In the genomic region with DNA sequence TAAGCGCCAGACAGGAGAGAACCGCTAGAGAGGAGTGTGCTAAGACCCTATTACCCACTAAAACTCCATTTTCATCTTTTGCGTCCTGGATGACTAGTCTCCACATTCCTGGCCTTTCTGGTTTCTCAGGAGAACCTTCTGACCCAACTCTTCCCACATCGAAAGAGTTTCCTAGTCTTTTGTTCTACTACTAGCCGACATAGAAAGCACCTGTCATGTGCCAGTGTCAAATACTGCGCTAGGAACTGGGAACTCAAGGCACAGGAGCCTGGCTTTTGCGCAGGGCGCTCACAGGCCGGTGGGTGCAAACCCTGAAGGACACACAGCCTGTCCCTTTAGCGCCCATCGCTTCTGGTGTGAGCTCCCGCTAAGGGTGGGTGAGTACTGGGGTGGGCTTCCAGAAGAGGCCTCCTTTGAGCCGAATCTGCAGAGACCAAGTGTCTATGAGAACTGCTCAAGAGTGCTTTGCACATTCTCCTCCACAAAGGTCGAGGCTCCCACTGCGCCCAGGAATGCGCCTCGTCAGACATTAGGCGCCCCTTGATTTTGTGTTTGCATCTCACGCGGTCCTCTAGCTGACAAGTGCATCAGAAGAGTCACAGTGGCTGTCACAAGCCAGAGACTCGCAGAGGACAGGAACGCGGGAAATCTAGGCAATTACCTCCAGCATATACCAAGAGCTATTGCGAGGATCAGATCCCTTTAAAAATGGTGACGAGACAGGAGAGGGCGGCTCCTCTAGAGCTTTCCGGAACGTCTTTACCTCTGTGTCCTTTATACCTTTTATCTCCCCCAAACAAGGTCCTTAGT, we compare ENCODE assay signal across 1 cellular context.
TF ChIP-seq lines count a peak whose summit lies in the region.

No MANE protein-coding gene starts in this region.

TF ChIP-seq in HEK293T, 16 proteins besides CTCF, POLR2A, EP300 and RAD21:
- TF ChIP-seq FOXK2 (IDR thresholded peaks at IDR 0.05) (no peak), SP1 (IDR thresholded peaks at IDR 0.05) (no peak), L3MBTL2 (conservative IDR thresholded peaks at IDR 0.05) (no peak), CTBP1 (IDR thresholded peaks at IDR 0.05; ENCODE audit: borderline replicate concordance) (no peak), ZNF384 (IDR thresholded peaks at IDR 0.05) (no peak), NFRKB (IDR thresholded peaks at IDR 0.05) (no peak), FOXA1 (IDR thresholded peaks at IDR 0.05) (no peak)
